In genomic region chr9:136882947-136883283, GRCh38 we compare ENCODE assay signal across 1 cellular context.
TF ChIP-seq lines count a peak whose summit lies in the region.
"Not testable (repeated sequence)": the region's sequence is repeated elsewhere in the genome, so short reads cannot be mapped to it uniquely, and the experiment has no call there.

No MANE protein-coding gene starts in this region.

TF ChIP-seq in K562, 482 proteins besides CTCF, POLR2A, EP300 and RAD21:
- TF ChIP-seq, protein P1, sequence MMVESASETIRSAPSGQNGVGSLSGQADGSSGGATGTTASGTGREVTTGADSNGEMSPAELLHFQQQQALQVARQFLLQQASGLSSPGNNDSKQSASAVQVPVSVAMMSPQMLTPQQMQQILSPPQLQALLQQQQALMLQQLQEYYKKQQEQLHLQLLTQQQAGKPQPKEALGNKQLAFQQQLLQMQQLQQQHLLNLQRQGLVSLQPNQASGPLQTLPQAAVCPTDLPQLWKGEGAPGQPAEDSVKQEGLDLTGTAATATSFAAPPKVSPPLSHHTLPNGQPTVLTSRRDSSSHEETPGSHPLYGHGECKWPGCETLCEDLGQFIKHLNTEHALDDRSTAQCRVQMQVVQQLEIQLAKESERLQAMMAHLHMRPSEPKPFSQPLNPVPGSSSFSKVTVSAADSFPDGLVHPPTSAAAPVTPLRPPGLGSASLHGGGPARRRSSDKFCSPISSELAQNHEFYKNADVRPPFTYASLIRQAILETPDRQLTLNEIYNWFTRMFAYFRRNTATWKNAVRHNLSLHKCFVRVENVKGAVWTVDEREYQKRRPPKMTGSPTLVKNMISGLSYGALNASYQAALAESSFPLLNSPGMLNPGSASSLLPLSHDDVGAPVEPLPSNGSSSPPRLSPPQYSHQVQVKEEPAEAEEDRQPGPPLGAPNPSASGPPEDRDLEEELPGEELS (CRISPR knock-in tag; IDR thresholded peaks at IDR 0.05; ENCODE audit: borderline replicate concordance), result peak; percentile 24; the same call in 1 of the 2 replicates
- TF ChIP-seq CEBPG (CRISPR knock-in tag; IDR thresholded peaks at IDR 0.05), result not testable (repeated sequence)
- TF ChIP-seq CEBPG (tag; conservative IDR thresholded peaks at IDR 0.05 in 1 of 2, IDR thresholded peaks at IDR 0.05 in 1 of 2), result peak in 1 of 2 experiments; percentile 9; a peak in 1 of 4 replicates
- 0 out of 2 replicates have a peak, but pooled peaks have one; percentile 6 for TF ChIP-seq ZBTB17 (CRISPR knock-in tag; IDR thresholded peaks at IDR 0.05)
